ENCODE assay signal across 1 cellular context in the genomic region with DNA sequence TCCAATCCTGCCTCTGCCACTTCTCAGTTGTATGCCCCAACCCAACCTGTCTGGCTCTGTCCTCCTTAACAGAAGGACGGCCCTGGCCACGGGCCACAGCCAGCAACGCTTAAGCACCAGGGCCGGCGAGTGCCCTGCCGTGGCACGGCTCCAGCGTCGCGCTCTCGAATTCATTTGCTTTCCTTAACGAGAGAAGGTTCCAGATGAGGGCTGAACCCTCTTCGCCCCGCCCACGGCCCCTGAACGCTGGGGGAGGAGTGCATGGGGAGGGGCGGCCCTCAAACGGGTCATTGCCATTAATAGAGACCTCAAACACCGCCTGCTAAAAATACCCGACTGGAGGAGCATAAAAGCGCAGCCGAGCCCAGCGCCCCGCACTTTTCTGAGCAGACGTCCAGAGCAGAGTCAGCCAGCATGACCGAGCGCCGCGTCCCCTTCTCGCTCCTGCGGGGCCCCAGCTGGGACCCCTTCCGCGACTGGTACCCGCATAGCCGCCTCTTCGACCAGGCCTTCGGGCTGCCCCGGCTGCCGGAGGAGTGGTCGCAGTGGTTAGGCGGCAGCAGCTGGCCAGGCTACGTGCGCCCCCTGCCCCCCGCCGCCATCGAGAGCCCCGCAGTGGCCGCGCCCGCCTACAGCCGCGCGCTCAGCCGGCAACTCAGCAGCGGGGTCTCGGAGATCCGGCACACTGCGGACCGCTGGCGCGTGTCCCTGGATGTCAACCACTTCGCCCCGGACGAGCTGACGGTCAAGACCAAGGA.
A peak's percentile ranks its signal among the peaks of the same experiment; 100 is the strongest.
TF ChIP-seq lines count a peak whose summit lies in the region.

Gene HSPB1, plus strand, starts transcription at position 375 of the 758 bp plus-strand sequence. Its CDS starts 40 bp downstream, at position 415.

TF ChIP-seq in HepG2, 621 proteins besides CTCF, POLR2A, EP300 and RAD21 (continued from another document and continues in another):
- TF ChIP-seq ZNF800 (CRISPR knock-in tag; IDR thresholded peaks at IDR 0.05) (peak; percentile 80; the same call in 1 of the 2 replicates), SP2 (CRISPR knock-in tag; IDR thresholded peaks at IDR 0.05) (no peak), ZSCAN9 (CRISPR knock-in tag; IDR thresholded peaks at IDR 0.05; ENCODE audit: borderline replicate concordance) (0 out of 2 replicates have a peak, but pooled peaks have one; percentile 31), ZKSCAN5 (CRISPR knock-in tag; IDR thresholded peaks at IDR 0.05) (peak; percentile 16; the same call in 1 of the 2 replicates), POLR2G (IDR thresholded peaks at IDR 0.05; ENCODE audit: low read depth, low read length) (peak; percentile 72), AGO2 (optimal IDR thresholded peaks at IDR 0.05; ENCODE audit: low read depth, low read length) (peak; percentile 69), GATAD2A (CRISPR knock-in tag; IDR thresholded peaks at IDR 0.05) (peak; percentile 77), NFAT5 (CRISPR knock-in tag; IDR thresholded peaks at IDR 0.05) (0 out of 2 replicates have a peak, but pooled peaks have one; percentile 25), ZNF678 (CRISPR knock-in tag; IDR thresholded peaks at IDR 0.05) (no peak), ZNF124 (CRISPR knock-in tag; IDR thresholded peaks at IDR 0.05) (0 out of 2 replicates have a peak, but pooled peaks have one; percentile 14), ZC3H4 (CRISPR knock-in tag; IDR thresholded peaks at IDR 0.05; ENCODE audit: borderline replicate concordance) (no peak), NAIF1 (CRISPR knock-in tag; IDR thresholded peaks at IDR 0.05; ENCODE audit: borderline replicate concordance) (no peak), AHDC1 (CRISPR knock-in tag; IDR thresholded peaks at IDR 0.05; ENCODE audit: borderline replicate concordance) (0 out of 2 replicates have a peak, but pooled peaks have one; percentile 56), ZNF724P (CRISPR knock-in tag; IDR thresholded peaks at IDR 0.05; ENCODE audit: borderline replicate concordance) (0 out of 2 replicates have a peak, but pooled peaks have one; percentile 31), ZNF557 (CRISPR knock-in tag; IDR thresholded peaks at IDR 0.05) (no peak), REXO4 (CRISPR knock-in tag; IDR thresholded peaks at IDR 0.05; ENCODE audit: borderline replicate concordance) (peak; percentile 65; the same call in 1 of the 2 replicates), ZNF607 (CRISPR knock-in tag; IDR thresholded peaks at IDR 0.05; ENCODE audit: borderline replicate concordance) (peak; percentile 75; the same call in 1 of the 2 replicates), TBL1XR1 (IDR thresholded peaks at IDR 0.05; ENCODE audit: borderline replicate concordance, low read length, partially characterized antibody) (no peak), ZFP62 (CRISPR knock-in tag; IDR thresholded peaks at IDR 0.05) (no peak), ZNF343 (CRISPR knock-in tag; IDR thresholded peaks at IDR 0.05) (0 out of 2 replicates have a peak, but pooled peaks have one; percentile 18), MTF2 (CRISPR knock-in tag; IDR thresholded peaks at IDR 0.05; ENCODE audit: borderline replicate concordance) (0 out of 2 replicates have a peak, but pooled peaks have one; percentile 17), ZNF549 (CRISPR knock-in tag; IDR thresholded peaks at IDR 0.05) (no peak), KLF6 (CRISPR knock-in tag; IDR thresholded peaks at IDR 0.05) (peak; percentile 93)
- TF ChIP-seq, protein P1, sequence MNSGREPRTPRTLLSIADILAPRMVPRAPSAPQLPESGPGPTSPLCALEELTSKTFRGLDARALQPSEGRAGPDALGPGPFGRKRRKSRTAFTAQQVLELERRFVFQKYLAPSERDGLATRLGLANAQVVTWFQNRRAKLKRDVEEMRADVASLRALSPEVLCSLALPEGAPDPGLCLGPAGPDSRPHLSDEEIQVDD (CRISPR knock-in tag; IDR thresholded peaks at IDR 0.05; ENCODE audit: borderline replicate concordance), result no peak
- TF ChIP-seq, protein P2, sequence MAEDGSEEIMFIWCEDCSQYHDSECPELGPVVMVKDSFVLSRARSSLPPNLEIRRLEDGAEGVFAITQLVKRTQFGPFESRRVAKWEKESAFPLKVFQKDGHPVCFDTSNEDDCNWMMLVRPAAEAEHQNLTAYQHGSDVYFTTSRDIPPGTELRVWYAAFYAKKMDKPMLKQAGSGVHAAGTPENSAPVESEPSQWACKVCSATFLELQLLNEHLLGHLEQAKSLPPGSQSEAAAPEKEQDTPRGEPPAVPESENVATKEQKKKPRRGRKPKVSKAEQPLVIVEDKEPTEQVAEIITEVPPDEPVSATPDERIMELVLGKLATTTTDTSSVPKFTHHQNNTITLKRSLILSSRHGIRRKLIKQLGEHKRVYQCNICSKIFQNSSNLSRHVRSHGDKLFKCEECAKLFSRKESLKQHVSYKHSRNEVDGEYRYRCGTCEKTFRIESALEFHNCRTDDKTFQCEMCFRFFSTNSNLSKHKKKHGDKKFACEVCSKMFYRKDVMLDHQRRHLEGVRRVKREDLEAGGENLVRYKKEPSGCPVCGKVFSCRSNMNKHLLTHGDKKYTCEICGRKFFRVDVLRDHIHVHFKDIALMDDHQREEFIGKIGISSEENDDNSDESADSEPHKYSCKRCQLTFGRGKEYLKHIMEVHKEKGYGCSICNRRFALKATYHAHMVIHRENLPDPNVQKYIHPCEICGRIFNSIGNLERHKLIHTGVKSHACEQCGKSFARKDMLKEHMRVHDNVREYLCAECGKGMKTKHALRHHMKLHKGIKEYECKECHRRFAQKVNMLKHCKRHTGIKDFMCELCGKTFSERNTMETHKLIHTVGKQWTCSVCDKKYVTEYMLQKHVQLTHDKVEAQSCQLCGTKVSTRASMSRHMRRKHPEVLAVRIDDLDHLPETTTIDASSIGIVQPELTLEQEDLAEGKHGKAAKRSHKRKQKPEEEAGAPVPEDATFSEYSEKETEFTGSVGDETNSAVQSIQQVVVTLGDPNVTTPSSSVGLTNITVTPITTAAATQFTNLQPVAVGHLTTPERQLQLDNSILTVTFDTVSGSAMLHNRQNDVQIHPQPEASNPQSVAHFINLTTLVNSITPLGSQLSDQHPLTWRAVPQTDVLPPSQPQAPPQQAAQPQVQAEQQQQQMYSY (CRISPR knock-in tag; IDR thresholded peaks at IDR 0.05), result peak; percentile 32; the same call in 1 of the 2 replicates
- TF ChIP-seq, protein P3, sequence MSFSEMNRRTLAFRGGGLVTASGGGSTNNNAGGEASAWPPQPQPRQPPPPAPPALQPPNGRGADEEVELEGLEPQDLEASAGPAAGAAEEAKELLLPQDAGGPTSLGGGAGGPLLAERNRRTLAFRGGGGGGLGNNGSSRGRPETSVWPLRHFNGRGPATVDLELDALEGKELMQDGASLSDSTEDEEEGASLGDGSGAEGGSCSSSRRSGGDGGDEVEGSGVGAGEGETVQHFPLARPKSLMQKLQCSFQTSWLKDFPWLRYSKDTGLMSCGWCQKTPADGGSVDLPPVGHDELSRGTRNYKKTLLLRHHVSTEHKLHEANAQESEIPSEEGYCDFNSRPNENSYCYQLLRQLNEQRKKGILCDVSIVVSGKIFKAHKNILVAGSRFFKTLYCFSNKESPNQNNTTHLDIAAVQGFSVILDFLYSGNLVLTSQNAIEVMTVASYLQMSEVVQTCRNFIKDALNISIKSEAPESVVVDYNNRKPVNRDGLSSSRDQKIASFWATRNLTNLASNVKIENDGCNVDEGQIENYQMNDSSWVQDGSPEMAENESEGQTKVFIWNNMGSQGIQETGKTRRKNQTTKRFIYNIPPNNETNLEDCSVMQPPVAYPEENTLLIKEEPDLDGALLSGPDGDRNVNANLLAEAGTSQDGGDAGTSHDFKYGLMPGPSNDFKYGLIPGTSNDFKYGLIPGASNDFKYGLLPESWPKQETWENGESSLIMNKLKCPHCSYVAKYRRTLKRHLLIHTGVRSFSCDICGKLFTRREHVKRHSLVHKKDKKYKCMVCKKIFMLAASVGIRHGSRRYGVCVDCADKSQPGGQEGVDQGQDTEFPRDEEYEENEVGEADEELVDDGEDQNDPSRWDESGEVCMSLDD (CRISPR knock-in tag; IDR thresholded peaks at IDR 0.05; ENCODE audit: borderline replicate concordance), result peak; percentile 20; the same call in 1 of the 2 replicates
